Comparison of ENCODE assay signal across 18 cellular contexts in the genomic region with DNA sequence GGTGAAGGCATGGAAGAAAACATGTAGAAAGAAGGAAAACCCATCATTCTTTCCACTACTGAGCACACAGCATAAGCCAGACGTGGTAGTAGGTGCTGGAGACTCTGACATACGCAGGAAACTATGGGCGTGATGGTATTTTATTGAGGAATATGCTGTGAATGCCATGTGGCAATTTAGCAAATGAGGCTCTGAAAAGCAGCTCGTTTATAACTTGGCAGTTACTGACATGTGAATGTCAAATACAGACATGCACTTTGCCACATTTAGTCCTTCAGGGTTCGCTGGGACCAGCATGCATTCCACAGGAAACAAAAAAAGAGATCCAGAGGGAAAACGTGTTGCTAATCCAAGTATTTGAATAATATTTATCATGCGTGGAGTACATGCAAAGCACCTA.
"Had no signal": no experiment of that assay in that cellular context is flagged by ENCODE, and none has a peak within 500 bp of the region (broad histone marks: within the 10 kb centered on the region; RNA-seq: fewer than 3 reads in every experiment).

No MANE protein-coding gene starts in this region.

- H3K4me1 ChIP-seq: SJSA1 had no signal

- H3K27ac ChIP-seq: SJSA1, SK-N-MC had no signal

- H3K36me3 ChIP-seq: SJSA1 had no signal

- H3K4me3 ChIP-seq: SJSA1, SK-N-MC had no signal

- H3K9me3 ChIP-seq: SJSA1 had no signal

- DNase-seq: KBM-7, MV-4-11, NCI-H1092, NCI-H1105 treated with DMSO at 0.1 percent for 48 hours, NCI-H1417 treated with DMSO at 0.1 percent for 48 hours, NCI-H146, NCI-H187 treated with DMSO at 0.1 percent for 48 hours, NCI-H2029 treated with DMSO at 0.1 percent for 48 hours, NCI-H345, NCI-H446 treated with DMSO at 0.1 percent for 48 hours, NCI-H510A treated with DMSO at 0.1 percent for 48 hours, NCI-H69, NCI-H774, Right ventricle myocardium superior, RPMI8226, SIG-M5 had no signal
